In genomic region chr19:36605101-36605838, GRCh38 we compare ENCODE assay signal across 8 cellular contexts. TPM values are rescaled to one million over a fixed set of nuclear protein-coding genes. Genes with fewer than 3 reads are reported as not detected.
A peak's percentile ranks its signal among the peaks of the same experiment; 100 is the strongest.
DNase-seq lines count a peak whose midpoint lies in the region; ATAC-seq and TF ChIP-seq lines count a peak whose summit lies in the region.

ZNF382 (plus strand) TSS chr19:36605313; CDS start chr19:36609915, 4,602 bp downstream.

- H3K27me3 ChIP-seq in CD8-positive, alpha-beta T cell (ENCODE audit: insufficient read depth, low read length), result no peaks in the 10 kb centered on the region
- H3K27me3 ChIP-seq in WERI-Rb-1 (ENCODE audit: insufficient read depth, low read depth, severe bottlenecking) (no peaks in the 10 kb centered on the region), mammary epithelial cell (ENCODE audit: insufficient read depth, low read length) (no peaks in the 10 kb centered on the region), smooth muscle cell (ENCODE audit: low read depth) (no peaks in the 10 kb centered on the region)

- in situ Hi-C loops in mammary epithelial cell (cut with MboI; ENCODE audit: low sequenced_read_pairs in 2 of 2), result no loop called here

- no peaks in the 10 kb centered on the region for H3K9me3 ChIP-seq in CD8-positive, alpha-beta T cell (ENCODE audit: low read length)
- H3K9me3 ChIP-seq in KOPT-K1 (ENCODE audit: insufficient read depth, low read length, poor library complexity, severe bottlenecking) (peaks cover 31% of the 10 kb centered on the region), WERI-Rb-1 (ENCODE audit: severe bottlenecking) (no peaks in the 10 kb centered on the region), mammary epithelial cell (replicated peaks; ENCODE audit: insufficient read depth, low read length) (no peaks in the 10 kb centered on the region), smooth muscle cell (replicated peaks; ENCODE audit: low read depth) (no peaks in the 10 kb centered on the region)

- DNase-seq in CD8-positive, alpha-beta T cell, result peak; percentile 72 to 89 (median 86)
- DNase-seq in WERI-Rb-1, result peak; percentile 91
- peak; percentile 51 for DNase-seq in mammary epithelial cell
- DNase-seq in inferior parietal cortex (ENCODE audit: extremely low spot score), result peak; percentile 68
- DNase-seq in smooth muscle cell (lab: John Stamatoyannopoulos, UW; ENCODE audit: unreplicated experiment), result peak; percentile 37
- no peak for DNase-seq in NAMALWA (ENCODE audit: low spot score)

- peak within 1 kb of the TSS; percentile 87 for H3K4me2 ChIP-seq in mammary epithelial cell (ENCODE audit: insufficient read depth, low read depth, low read length)
- H3K4me2 ChIP-seq in smooth muscle cell, result peak within 1 kb of the TSS; percentile 100

- CTCF ChIA-PET in CD8-positive, alpha-beta T cell (lab: Charles Lee), result no interaction called here
- CTCF ChIA-PET in mammary epithelial cell (lab: Charles Lee; ENCODE audit: low non-redundant PET), result no interaction called here

- no TSS peak for BruUV-seq in mammary epithelial cell (replicated peaks; lab: Mats Ljungman, UMichigan)

- TF ChIP-seq CTCF in CD8-positive, alpha-beta T cell (IDR thresholded peaks at IDR 0.05), result no peak
- no peak for TF ChIP-seq CTCF in WERI-Rb-1 (IDR thresholded peaks at IDR 0.05; ENCODE audit: low read depth, low read length)
- TF ChIP-seq CTCF in mammary epithelial cell (conservative IDR thresholded peaks at IDR 0.05 in 1 of 2, IDR thresholded peaks at IDR 0.05 in 1 of 2; ENCODE audit: extremely low read depth in 1 of 2, insufficient read depth in 1 of 2, low read depth in 1 of 2, low read length in 2 of 2), result no peak
- no peak for TF ChIP-seq CTCF in smooth muscle cell (IDR thresholded peaks at IDR 0.05; ENCODE audit: borderline replicate concordance, insufficient read depth, poor library complexity, severe bottlenecking)

- no peaks in the 10 kb centered on the region for H3K79me2 ChIP-seq in mammary epithelial cell (ENCODE audit: insufficient read depth, low read length)
- H3K79me2 ChIP-seq in smooth muscle cell (ENCODE audit: low read depth), result no peaks in the 10 kb centered on the region

- no peaks in the 10 kb centered on the region for H4K20me1 ChIP-seq in mammary epithelial cell (ENCODE audit: insufficient read depth, low read length)
- H4K20me1 ChIP-seq in smooth muscle cell (ENCODE audit: low read depth), result no peaks in the 10 kb centered on the region

- peaks cover 29% of the 10 kb centered on the region for H3K4me1 Mint-ChIP-seq in CD8-positive, alpha-beta T cell (ENCODE audit: low read depth)

- H3K4me3 Mint-ChIP-seq in CD8-positive, alpha-beta T cell, result peak within 1 kb of the TSS; percentile 91

- peaks cover 3% of the 10 kb centered on the region for H3F3A ChIP-seq in smooth muscle cell (ENCODE audit: low read depth)

- dilution Hi-C loops in mammary epithelial cell (cut with HindIII; ENCODE audit: low sequenced_read_pairs), result no loop called here

- peaks cover 42% of the 10 kb centered on the region for H3K36me3 Mint-ChIP-seq in CD8-positive, alpha-beta T cell

- H3K4me3 ChIP-seq in CD8-positive, alpha-beta T cell (ENCODE audit: low read depth, low read length), result peak within 1 kb of the TSS; percentile 89
- H3K4me3 ChIP-seq in WERI-Rb-1 (ENCODE audit: low read depth, low read length) (peak within 1 kb of the TSS; percentile 67), mammary epithelial cell (replicated peaks in 1 of 3; ENCODE audit: insufficient read depth in 1 of 3, low read depth in 2 of 3, low read length in 3 of 3) (peak within 1 kb of the TSS; percentile 49 to 67 (median 62)), smooth muscle cell (peak within 1 kb of the TSS; percentile 84)

- peaks cover 11% of the 10 kb centered on the region for H3K4me1 ChIP-seq in CD8-positive, alpha-beta T cell (ENCODE audit: insufficient read depth, low read length)
- no peaks in the 10 kb centered on the region for H3K4me1 ChIP-seq in mammary epithelial cell (ENCODE audit: insufficient read depth, low read length)
- peaks cover 5% of the 10 kb centered on the region for H3K4me1 ChIP-seq in smooth muscle cell (ENCODE audit: low read depth)

- peaks cover 15% of the 10 kb centered on the region for H3K9me3 Mint-ChIP-seq in CD8-positive, alpha-beta T cell

- peak within 1 kb of the TSS; percentile 97 for H3K27ac Mint-ChIP-seq in CD8-positive, alpha-beta T cell

- ATAC-seq in CD8-positive, alpha-beta T cell, result peak; percentile 65
- ATAC-seq in GM21390 (IDR thresholded peaks at IDR 0.05; ENCODE audit: unreplicated experiment), result peak; percentile 76

- no peaks in the 10 kb centered on the region for H3K27me3 Mint-ChIP-seq in CD8-positive, alpha-beta T cell (ENCODE audit: low read depth)

- intact Hi-C loops in CD8-positive, alpha-beta T cell (cut with DNase I, micrococcal nuclease), result loop anchor here (1.0 to 10.0 kb wide), 11 partner anchors 32 to 862 kb away; partner anchors contain the start of genes ZNF146 (in 2 of the 2), ZNF461 (in 2 of the 2), ZNF529 (in 2 of the 2) and ZNF567 (in 2 of the 2)
- intact Hi-C loops in mammary epithelial cell (cut with micrococcal nuclease), result no loop called here

- H3K36me3 ChIP-seq in CD8-positive, alpha-beta T cell (ENCODE audit: insufficient read depth, low read length), result no peaks in the 10 kb centered on the region
- peaks cover 48% of the 10 kb centered on the region for H3K36me3 ChIP-seq in KOPT-K1 (ENCODE audit: insufficient read depth, low read length)
- H3K36me3 ChIP-seq in WERI-Rb-1, result peaks cover 34% of the 10 kb centered on the region
- no peaks in the 10 kb centered on the region for H3K36me3 ChIP-seq in mammary epithelial cell (ENCODE audit: insufficient read depth, low read length)
- peaks cover 13% of the 10 kb centered on the region for H3K36me3 ChIP-seq in smooth muscle cell (ENCODE audit: low read depth)

- H2AFZ ChIP-seq in mammary epithelial cell (ENCODE audit: low read depth, low read length) (peak within 1 kb of the TSS; percentile 85), smooth muscle cell (ENCODE audit: low read depth) (peak within 1 kb of the TSS; percentile 100)

- 0% methylated on average over 9 of the region's 72 CpGs for WGBS in mammary epithelial cell (ENCODE audit: low coverage, missing lambda C conversion rate)
- 1% methylated on average over 72 of the region's 72 CpGs for WGBS in smooth muscle cell (ENCODE audit: low lambda C conversion rate)

- H3K9ac ChIP-seq in mammary epithelial cell (ENCODE audit: insufficient read depth, low read length) (no peak within 1 kb of the TSS), smooth muscle cell (ENCODE audit: low read depth) (peak within 1 kb of the TSS; percentile 75)

- POLR2A ChIA-PET in CD8-positive, alpha-beta T cell (lab: Charles Lee), result interaction anchor here (0.6 to 1.9 kb wide), 16 partner anchors 9 to 612 kb away, joined by 3 to 22 read pairs (median 3); partner anchors contain the start of genes ZFP14, ZNF146, ZNF260 and ZNF345

- peak within 1 kb of the TSS; percentile 89 for H3K27ac ChIP-seq in CD8-positive, alpha-beta T cell (ENCODE audit: low read depth, low read length)
- H3K27ac ChIP-seq in KOPT-K1 (ENCODE audit: low read depth, low read length, poor library complexity, severe bottlenecking) (peak within 1 kb of the TSS; percentile 89), WERI-Rb-1 (peak within 1 kb of the TSS; percentile 91), mammary epithelial cell (ENCODE audit: insufficient read depth, low read depth, low read length) (no peak within 1 kb of the TSS), smooth muscle cell (ENCODE audit: low read depth) (peak within 1 kb of the TSS; percentile 55)

RNA-seq across cellular contexts. Expression of gene ZNF382, which starts in this region (rescaled TPM):
- total RNA-seq in CD8-positive, alpha-beta T cell, result 1 to 10 TPM; 4.6 to 4.7 TPM
- total RNA-seq in mammary epithelial cell (1 to 10 TPM; 4.7 to 8.7 TPM), smooth muscle cell (6.0 and 8.9 TPM in 2 replicates)
- polyA plus RNA-seq in mammary epithelial cell (0.49 TPM), smooth muscle cell (3.0 and 3.5 TPM in 2 replicates)
- polyA minus RNA-seq in mammary epithelial cell, result not detected
